Comparison of ENCODE assay signal across 23 cellular contexts in the genomic region with DNA sequence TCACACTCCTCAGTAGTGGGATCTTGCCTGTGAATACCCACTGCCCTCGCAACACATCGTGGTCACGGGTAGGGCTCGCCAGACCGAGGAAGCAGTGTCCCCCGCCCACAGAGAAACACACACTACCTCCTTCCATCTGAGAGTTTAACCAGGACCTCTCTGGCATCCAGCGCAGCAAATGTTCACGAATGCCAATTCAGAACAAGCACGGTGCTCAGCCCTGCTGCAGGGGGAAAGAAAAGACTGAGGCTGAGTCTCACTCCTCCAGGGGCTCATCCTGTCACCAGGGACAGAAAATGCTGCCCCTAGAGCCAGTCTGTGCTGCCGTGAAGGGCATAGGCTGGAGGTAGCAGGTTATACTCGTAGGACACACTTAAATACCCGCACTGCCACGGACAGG. TPM values are rescaled to one million over a fixed set of nuclear protein-coding genes. Genes with fewer than 3 reads are reported as not detected.
DNase-seq lines count a peak whose midpoint lies in the region; ATAC-seq and TF ChIP-seq lines count a peak whose summit lies in the region.
"Had no signal": no experiment of that assay in that cellular context is flagged by ENCODE, and none has a peak within 500 bp of the region (broad histone marks: within the 10 kb centered on the region; RNA-seq: fewer than 3 reads in every experiment).

No MANE protein-coding gene starts in this region.

- H3K27ac ChIP-seq in mammary epithelial cell (ENCODE audit: insufficient read depth, low read depth, low read length) (no peak overlapping the region), heart right ventricle (peak overlapping the region; percentile 6 to 90 (median 82)), neural progenitor cell (no peak overlapping the region), upper lobe of right lung (no peak overlapping the region)
- H3K27ac ChIP-seq: pancreas, SJSA1 had no signal

- peak overlapping the region; percentile 75 for H3K27ac Mint-ChIP-seq in neural progenitor cell
- H3K27ac Mint-ChIP-seq: activated T-helper 17 cell treated with anti-CD3 and anti-CD28 coated beads, Interleukin-2, amount 50 U/mL, for 72 hours had no signal

- peaks cover 35% of the 10 kb centered on the region for H3K4me1 ChIP-seq in mammary epithelial cell (ENCODE audit: insufficient read depth, low read length)
- H3K4me1 ChIP-seq in heart right ventricle, result peaks cover 42 to 99% (median 88%) of the 10 kb centered on the region in 9 donors
- H3K4me1 ChIP-seq in neural progenitor cell, result peaks cover 15% of the 10 kb centered on the region
- peaks cover 27% of the 10 kb centered on the region for H3K4me1 ChIP-seq in upper lobe of right lung
- H3K4me1 ChIP-seq: HAP-1 had no signal

- no peaks in the 10 kb centered on the region for H3K36me3 Mint-ChIP-seq in neural progenitor cell

- H3K4me3 Mint-ChIP-seq in neural progenitor cell, result no peak overlapping the region
- H3K4me3 Mint-ChIP-seq: activated T-helper 17 cell treated with anti-CD3 and anti-CD28 coated beads, Interleukin-2, amount 50 U/mL, for 72 hours had no signal

- 26% methylated on average over 11 of the region's 13 CpGs for WGBS in mammary epithelial cell (ENCODE audit: low coverage, missing lambda C conversion rate)
- WGBS in heart right ventricle, 2 donors, result 51 to 66% methylated on average over 13 of the region's 13 CpGs

- intact Hi-C loops in mammary epithelial cell (cut with micrococcal nuclease) (loop anchor here (2.0 kb wide), 1 partner anchor 43 kb away; a partner anchor contains a TSS), heart right ventricle (cut with DNase I) (loop anchor here in 2 of 10 donors (5.0 kb wide), 1 partner anchor 44 kb away; a partner anchor contains a TSS), upper lobe of right lung (cut with DNase I) (no loop called here)

- CTCF ChIA-PET in mammary epithelial cell (lab: Charles Lee; ENCODE audit: low non-redundant PET), result no interaction called here

- no peaks in the 10 kb centered on the region for H4K20me1 ChIP-seq in mammary epithelial cell (ENCODE audit: insufficient read depth, low read length)
- no peaks in the 10 kb centered on the region for H4K20me1 ChIP-seq in neural progenitor cell (ENCODE audit: low read depth)

- dilution Hi-C loops in mammary epithelial cell (cut with HindIII; ENCODE audit: low sequenced_read_pairs), result no loop called here

- TF ChIP-seq CTCF in mammary epithelial cell (conservative IDR thresholded peaks at IDR 0.05 in 1 of 2, IDR thresholded peaks at IDR 0.05 in 1 of 2; ENCODE audit: extremely low read depth in 1 of 2, insufficient read depth in 1 of 2, low read depth in 1 of 2, low read length in 2 of 2) (no peak), heart right ventricle (IDR thresholded peaks at IDR 0.05) (no peak), neural progenitor cell (IDR thresholded peaks at IDR 0.05) (no peak), upper lobe of right lung (IDR thresholded peaks at IDR 0.05) (no peak)

- H3F3A ChIP-seq in neural progenitor cell (ENCODE audit: low read depth), result no peaks in the 10 kb centered on the region

- H3K36me3 ChIP-seq in mammary epithelial cell (ENCODE audit: insufficient read depth, low read length) (no peaks in the 10 kb centered on the region), heart right ventricle (no peaks in the 10 kb centered on the region), neural progenitor cell (no peaks in the 10 kb centered on the region), upper lobe of right lung (no peaks in the 10 kb centered on the region)
- H3K36me3 ChIP-seq: HAP-1, pancreas, SJSA1 had no signal

- H3K9me3 Mint-ChIP-seq in neural progenitor cell, result no peaks in the 10 kb centered on the region
- H3K9me3 Mint-ChIP-seq: activated T-helper 17 cell treated with anti-CD3 and anti-CD28 coated beads, Interleukin-2, amount 50 U/mL, for 72 hours had no signal

- H3K27me3 ChIP-seq in mammary epithelial cell (ENCODE audit: insufficient read depth, low read length), result no peaks in the 10 kb centered on the region
- H3K27me3 ChIP-seq in heart right ventricle, result no peaks in the 10 kb centered on the region
- no peaks in the 10 kb centered on the region for H3K27me3 ChIP-seq in neural progenitor cell
- H3K27me3 ChIP-seq in upper lobe of right lung, result no peaks in the 10 kb centered on the region
- H3K27me3 ChIP-seq: pancreas, SJSA1 had no signal

- H3K79me2 ChIP-seq in mammary epithelial cell (ENCODE audit: insufficient read depth, low read length) (no peaks in the 10 kb centered on the region), neural progenitor cell (ENCODE audit: low read depth) (no peaks in the 10 kb centered on the region)

- H3K9ac ChIP-seq in mammary epithelial cell (ENCODE audit: insufficient read depth, low read length) (no peak overlapping the region), neural progenitor cell (no peak overlapping the region)

- DNase-seq in mammary epithelial cell, result no peak
- no peak for DNase-seq in heart right ventricle
- DNase-seq in neural progenitor cell (ENCODE audit: low spot score), result no peak
- DNase-seq in upper lobe of right lung, result peak; percentile 49
- no peak for DNase-seq in NCI-H446 (lab: John Stamatoyannopoulos, UW)
- DNase-seq in SHP77 (lab: John Stamatoyannopoulos, UW), result no peak
- DNase-seq: activated CD4-positive, CD25-positive, alpha-beta regulatory T cell; activated CD8-positive, alpha-beta memory T cell treated with anti-CD3 and anti-CD28 coated beads for 24 hours; AML-193; central memory CD4-positive, alpha-beta T cell; effector CD4-positive, alpha-beta T cell; EL; KBM-7; NCI-H1092 treated with DMSO at 0.1 percent for 48 hours; NCI-H69; stimulated activated CD4-positive, alpha-beta T cell treated with anti-CD3 and anti-CD28 coated beads, Interleukin-4, amount 100 ng/mL, for 1 hour; substantia nigra; T-helper 2 cell had no signal

- no TSS peak for BruUV-seq in mammary epithelial cell (replicated peaks; lab: Mats Ljungman, UMichigan)

- no peak for ATAC-seq in heart right ventricle
- no peak for ATAC-seq in upper lobe of right lung
- ATAC-seq in GM21786 (IDR thresholded peaks at IDR 0.05; ENCODE audit: unreplicated experiment), result no peak
- ATAC-seq: activated T-helper 17 cell treated with anti-CD3 and anti-CD28 coated beads, Interleukin-2, amount 50 U/mL, for 72 hours; pancreas had no signal

- H3K9me3 ChIP-seq in mammary epithelial cell (replicated peaks; ENCODE audit: insufficient read depth, low read length), result no peaks in the 10 kb centered on the region
- no peaks in the 10 kb centered on the region for H3K9me3 ChIP-seq in heart right ventricle
- H3K9me3 ChIP-seq in neural progenitor cell (ENCODE audit: low read depth), result no peaks in the 10 kb centered on the region
- H3K9me3 ChIP-seq in upper lobe of right lung, result no peaks in the 10 kb centered on the region
- H3K9me3 ChIP-seq: HAP-1, pancreas, SJSA1 had no signal

- H2AFZ ChIP-seq in mammary epithelial cell (ENCODE audit: low read depth, low read length), result peak overlapping the region; percentile 88
- H2AFZ ChIP-seq in neural progenitor cell (replicated peaks), result no peak overlapping the region

- peaks cover 8% of the 10 kb centered on the region for H3K27me3 Mint-ChIP-seq in neural progenitor cell (ENCODE audit: insufficient read depth, low read depth)
- H3K27me3 Mint-ChIP-seq: activated T-helper 17 cell treated with anti-CD3 and anti-CD28 coated beads, Interleukin-2, amount 50 U/mL, for 72 hours had no signal

- peaks cover 31% of the 10 kb centered on the region for H3K4me1 Mint-ChIP-seq in neural progenitor cell
- H3K4me1 Mint-ChIP-seq: activated T-helper 17 cell treated with anti-CD3 and anti-CD28 coated beads, Interleukin-2, amount 50 U/mL, for 72 hours had no signal

- H3K4me2 ChIP-seq in mammary epithelial cell (ENCODE audit: insufficient read depth, low read depth, low read length) (no peak overlapping the region), neural progenitor cell (no peak overlapping the region)

- in situ Hi-C loops in mammary epithelial cell (cut with MboI; ENCODE audit: low sequenced_read_pairs in 2 of 2), result no loop called here

- H3K4me3 ChIP-seq in mammary epithelial cell (replicated peaks in 1 of 3; ENCODE audit: insufficient read depth in 1 of 3, low read depth in 2 of 3, low read length in 3 of 3) (no peak overlapping the region), heart right ventricle (no peak overlapping the region), neural progenitor cell (no peak overlapping the region), upper lobe of right lung (no peak overlapping the region)
- H3K4me3 ChIP-seq: HAP-1, pancreas, SJSA1 had no signal

RNA-seq across cellular contexts. Expression of a gene that starts 42.4 kb away (rescaled TPM):
- total RNA-seq in mammary epithelial cell (1 to 10 TPM; 1.3 to 5.3 TPM), heart right ventricle (100 to 1,000 TPM; 589 to 777 (median 703) TPM), neural progenitor cell (ENCODE audit: low replicate concordance) (0.41 and 1.3 TPM in 2 replicates), upper lobe of right lung (151 TPM)
- polyA plus RNA-seq in mammary epithelial cell (2.6 TPM), heart right ventricle (100 to 1,000 TPM; 129 to 344 TPM)
- polyA minus RNA-seq in mammary epithelial cell, result 23.9 TPM

Comparison
In these comparisons a context has a peak if more than half of its experiments do, and no peak if none do; other contexts are left out.
1. H3K27ac ChIP-seq: peak in heart right ventricle (10 of 10); none in mammary epithelial cell (single experiment), neural progenitor cell (single experiment) and upper lobe of right lung (single experiment).
2. RNA of a gene that starts 42.4 kb away (total RNA-seq): 589 to 777 TPM in heart right ventricle and 151 TPM in upper lobe of right lung (single experiment); 1.3 to 5.3 TPM in mammary epithelial cell and 0.41 to 1.3 TPM in neural progenitor cell; every median in the first group is over 10 times any median in the second.